In the genomic region with DNA sequence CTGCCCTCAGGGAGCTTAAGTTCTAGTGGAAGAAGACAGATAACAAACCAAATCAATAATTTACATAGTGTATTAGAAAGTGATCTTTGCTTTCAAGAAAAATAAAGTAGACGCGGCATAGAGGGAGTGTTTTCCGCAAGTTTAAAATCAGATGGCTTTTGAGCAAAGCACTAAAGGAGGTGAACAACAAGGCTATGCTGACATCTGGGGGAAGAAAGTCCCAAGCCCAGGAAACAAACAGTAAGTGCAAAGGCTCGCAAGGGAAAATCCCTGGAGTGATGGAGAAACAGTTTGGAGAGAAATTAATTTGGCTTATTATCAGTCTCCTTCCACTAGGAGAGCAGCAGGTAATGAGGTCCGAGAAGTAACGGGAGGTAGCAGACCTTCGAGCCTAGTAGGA, we compare ENCODE assay signal across 10 cellular contexts. TPM values are rescaled to one million over a fixed set of nuclear protein-coding genes. Genes with fewer than 3 reads are reported as not detected.
DNase-seq lines count a peak whose midpoint lies in the region; ATAC-seq and TF ChIP-seq lines count a peak whose summit lies in the region.
"Had no signal": no experiment of that assay in that cellular context is flagged by ENCODE, and none has a peak within 500 bp of the region (broad histone marks: within the 10 kb centered on the region; RNA-seq: fewer than 3 reads in every experiment).

No MANE protein-coding gene starts in this region.

- peaks cover 33% of the 10 kb centered on the region for H3K4me1 ChIP-seq in CD4-positive, alpha-beta memory T cell (ENCODE audit: insufficient read depth, low read length)
- H3K4me1 ChIP-seq in HCT116 (ENCODE audit: control insufficient read depth in 1 of 2, insufficient read depth in 2 of 2, low read length in 2 of 2), result peaks cover 12 to 24% of the 10 kb centered on the region in 2 experiments

- H3K9ac ChIP-seq in HCT116 (ENCODE audit: low read length), result no peak overlapping the region

- peaks cover 12% of the 10 kb centered on the region; the same call in 1 of the 2 replicates for H3K79me2 ChIP-seq in HCT116 (ENCODE audit: insufficient read depth, low read length)

- peaks cover 0 to 6% of the 10 kb centered on the region in 2 donors for H3K36me3 Mint-ChIP-seq in CD4-positive, alpha-beta memory T cell
- no peaks in the 10 kb centered on the region for H3K36me3 Mint-ChIP-seq in activated naive CD8-positive, alpha-beta T cell
- H3K36me3 Mint-ChIP-seq in mesothelial cell of epicardium, result no peaks in the 10 kb centered on the region

- H3K4me2 ChIP-seq in HCT116 (ENCODE audit: low read length), result peak overlapping the region; percentile 88

- H3K27me3 ChIP-seq in CD4-positive, alpha-beta memory T cell (ENCODE audit: insufficient read depth, low read length), result no peaks in the 10 kb centered on the region
- H3K27me3 ChIP-seq in HCT116 (ENCODE audit: insufficient read depth, low read length), result no peaks in the 10 kb centered on the region
- H3K27me3 ChIP-seq: testis had no signal

- peaks cover 23 to 39% (median 35%) of the 10 kb centered on the region in 4 donors for H3K4me1 Mint-ChIP-seq in CD4-positive, alpha-beta memory T cell
- peaks cover 27% of the 10 kb centered on the region for H3K4me1 Mint-ChIP-seq in activated naive CD8-positive, alpha-beta T cell (ENCODE audit: low read depth)
- peaks cover 30% of the 10 kb centered on the region for H3K4me1 Mint-ChIP-seq in mesothelial cell of epicardium

- no peaks in the 10 kb centered on the region for H3K9me3 Mint-ChIP-seq in CD4-positive, alpha-beta memory T cell
- no peaks in the 10 kb centered on the region for H3K9me3 Mint-ChIP-seq in activated naive CD8-positive, alpha-beta T cell (ENCODE audit: low read depth)
- no peaks in the 10 kb centered on the region for H3K9me3 Mint-ChIP-seq in mesothelial cell of epicardium

- H3K9me2 ChIP-seq in HCT116 (ENCODE audit: insufficient read depth), result no peaks in the 10 kb centered on the region

- no peaks in the 10 kb centered on the region for H4K20me1 ChIP-seq in HCT116 (ENCODE audit: insufficient read depth)

- peaks cover 4 to 8% of the 10 kb centered on the region in 2 donors for H3K27me3 Mint-ChIP-seq in CD4-positive, alpha-beta memory T cell
- H3K27me3 Mint-ChIP-seq in activated naive CD8-positive, alpha-beta T cell, result no peaks in the 10 kb centered on the region
- H3K27me3 Mint-ChIP-seq in mesothelial cell of epicardium (ENCODE audit: low read depth), result peaks cover 27% of the 10 kb centered on the region

- no peak for DNase-seq in CD4-positive, alpha-beta memory T cell
- DNase-seq in HCT116 (ENCODE audit: low read depth, low spot score) (no peak), mesothelial cell of epicardium (ENCODE audit: low spot score in 2 of 2, unreplicated experiment in 2 of 2) (no peak), NCI-H2196 (lab: John Stamatoyannopoulos, UW; ENCODE audit: unreplicated experiment) (no peak), NCI-H82 (lab: John Stamatoyannopoulos, UW) (no peak)
- DNase-seq: COR-L47, NCI-H345, testis had no signal

- CTCF ChIA-PET in CD4-positive, alpha-beta memory T cell (lab: Charles Lee; ENCODE audit: partially characterized antibody), result interaction anchor here (0.7 to 5.7 kb wide), 5 partner anchors 80 to 328 kb away, joined by 3 to 61 read pairs (median 13); a partner anchor contains a TSS
- CTCF ChIA-PET in HCT116 (lab: Charles Lee), result interaction anchor here (0.9 to 3.1 kb wide), 11 partner anchors 9 to 569 kb away, joined by 3 to 59 read pairs (median 18); no protein-coding TSS in a partner anchor

- no peaks in the 10 kb centered on the region for H3K36me3 ChIP-seq in CD4-positive, alpha-beta memory T cell (ENCODE audit: insufficient read depth, low read length)
- no peaks in the 10 kb centered on the region for H3K36me3 ChIP-seq in HCT116 (ENCODE audit: control insufficient read depth in 1 of 2, insufficient read depth in 2 of 2, low read length in 2 of 2)

- H2AFZ ChIP-seq in HCT116 (ENCODE audit: low read depth, low read length, poor library complexity, severe bottlenecking), result peak overlapping the region; percentile 100

- intact Hi-C loops in CD4-positive, alpha-beta memory T cell (cut with micrococcal nuclease), result loop anchor here (2.0 to 5.0 kb wide), 4 partner anchors 187 to 1564 kb away; a partner anchor contains a TSS
- intact Hi-C loops in HCT116 (cut with micrococcal nuclease), result loop anchor here (2.0 to 5.0 kb wide), 3 partner anchors 189 to 569 kb away; no protein-coding TSS in a partner anchor

- RAD21 ChIA-PET in HCT116 (lab: Charles Lee; ENCODE audit: low non-redundant PET in 1 of 2, low total read pairs in 2 of 2, uncharacterized antibody in 2 of 2, unreplicated experiment in 2 of 2), result interaction anchor here (1.3 to 2.5 kb wide), 5 partner anchors 148 to 328 kb away, joined by 5 to 29 read pairs (median 16); no protein-coding TSS in a partner anchor

- H3K4me3 ChIP-seq in CD4-positive, alpha-beta memory T cell (ENCODE audit: low read length in 2 of 2), result no peak overlapping the region
- H3K4me3 ChIP-seq in HCT116 (replicated peaks in 1 of 2; ENCODE audit: low read depth in 1 of 2, low read length in 2 of 2), result peak overlapping the region in 1 of 2 experiments; percentile 85; a peak in 3 of 4 replicates

- TF ChIP-seq CTCF in HCT116 (IDR thresholded peaks at IDR 0.05 in 2 of 3, conservative IDR thresholded peaks at IDR 0.05 in 1 of 3; ENCODE audit: borderline replicate concordance in 1 of 3, insufficient read depth in 1 of 3, low read depth in 2 of 3, low read length in 2 of 3) (no peak), mesothelial cell of epicardium (IDR thresholded peaks at IDR 0.05; ENCODE audit: unreplicated experiment) (no peak)

- POLR2A ChIA-PET in CD4-positive, alpha-beta memory T cell (lab: Charles Lee; ENCODE audit: partially characterized antibody), result interaction anchor here (2.3 to 3.2 kb wide), 2 partner anchors 62 to 153 kb away, joined by 10 to 21 read pairs; a partner anchor contains a TSS
- POLR2A ChIA-PET in HCT116 (lab: Charles Lee), result no interaction called here

- H3K27ac ChIP-seq in CD4-positive, alpha-beta memory T cell (ENCODE audit: low read depth, low read length), result no peak overlapping the region
- no peak overlapping the region for H3K27ac ChIP-seq in HCT116 (ENCODE audit: low read depth, low read length)
- H3K27ac ChIP-seq: testis had no signal

- H3K4me3 Mint-ChIP-seq in CD4-positive, alpha-beta memory T cell, result peak overlapping the region; percentile 43 to 96 (median 87)
- peak overlapping the region; percentile 94 for H3K4me3 Mint-ChIP-seq in activated naive CD8-positive, alpha-beta T cell
- peak overlapping the region; percentile 94 for H3K4me3 Mint-ChIP-seq in mesothelial cell of epicardium

- no TSS peak for BruUV-seq in HCT116 (replicated peaks; lab: Mats Ljungman, UMichigan)

- H3K27ac Mint-ChIP-seq in CD4-positive, alpha-beta memory T cell, result peak overlapping the region in 5 of 7 donors; percentile 18 to 92 (median 79)
- no peak overlapping the region for H3K27ac Mint-ChIP-seq in activated naive CD8-positive, alpha-beta T cell
- H3K27ac Mint-ChIP-seq in mesothelial cell of epicardium, result no peak overlapping the region

- no peaks in the 10 kb centered on the region for H3K9me3 ChIP-seq in CD4-positive, alpha-beta memory T cell (ENCODE audit: control insufficient read depth in 1 of 2, low read length in 2 of 2)
- no peaks in the 10 kb centered on the region for H3K9me3 ChIP-seq in HCT116 (ENCODE audit: control insufficient read depth in 1 of 2, insufficient read depth in 1 of 2, low read depth in 1 of 2, low read length in 2 of 2)
- H3K9me3 ChIP-seq: testis had no signal

- TF ChIP-seq RAD21 in HCT116 (IDR thresholded peaks at IDR 0.05; ENCODE audit: low read depth), result no peak

- TF ChIP-seq POLR2A in HCT116 (IDR thresholded peaks at IDR 0.05; ENCODE audit: borderline replicate concordance, extremely low read depth, insufficient read depth, insufficient read length), result no peak

- ATAC-seq in HCT116, result no peak
- no peak for ATAC-seq in HG03108 (IDR thresholded peaks at IDR 0.05; ENCODE audit: unreplicated experiment)

TF ChIP-seq in HCT116, 20 proteins besides CTCF, POLR2A, EP300 and RAD21 (continues in another document):
- TF ChIP-seq TCF7L2 (IDR thresholded peaks at IDR 0.05; ENCODE audit: borderline replicate concordance, extremely low read depth, insufficient read depth, insufficient read length), result no peak
- TF ChIP-seq CBX3 (IDR thresholded peaks at IDR 0.05; ENCODE audit: low read depth), result no peak
- TF ChIP-seq, protein P1, sequence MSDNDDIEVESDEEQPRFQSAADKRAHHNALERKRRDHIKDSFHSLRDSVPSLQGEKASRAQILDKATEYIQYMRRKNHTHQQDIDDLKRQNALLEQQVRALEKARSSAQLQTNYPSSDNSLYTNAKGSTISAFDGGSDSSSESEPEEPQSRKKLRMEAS (IDR thresholded peaks at IDR 0.05), result no peak
- TF ChIP-seq, protein P2, sequence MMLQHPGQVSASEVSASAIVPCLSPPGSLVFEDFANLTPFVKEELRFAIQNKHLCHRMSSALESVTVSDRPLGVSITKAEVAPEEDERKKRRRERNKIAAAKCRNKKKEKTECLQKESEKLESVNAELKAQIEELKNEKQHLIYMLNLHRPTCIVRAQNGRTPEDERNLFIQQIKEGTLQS (IDR thresholded peaks at IDR 0.05), result no peak
- TF ChIP-seq, protein P3, sequence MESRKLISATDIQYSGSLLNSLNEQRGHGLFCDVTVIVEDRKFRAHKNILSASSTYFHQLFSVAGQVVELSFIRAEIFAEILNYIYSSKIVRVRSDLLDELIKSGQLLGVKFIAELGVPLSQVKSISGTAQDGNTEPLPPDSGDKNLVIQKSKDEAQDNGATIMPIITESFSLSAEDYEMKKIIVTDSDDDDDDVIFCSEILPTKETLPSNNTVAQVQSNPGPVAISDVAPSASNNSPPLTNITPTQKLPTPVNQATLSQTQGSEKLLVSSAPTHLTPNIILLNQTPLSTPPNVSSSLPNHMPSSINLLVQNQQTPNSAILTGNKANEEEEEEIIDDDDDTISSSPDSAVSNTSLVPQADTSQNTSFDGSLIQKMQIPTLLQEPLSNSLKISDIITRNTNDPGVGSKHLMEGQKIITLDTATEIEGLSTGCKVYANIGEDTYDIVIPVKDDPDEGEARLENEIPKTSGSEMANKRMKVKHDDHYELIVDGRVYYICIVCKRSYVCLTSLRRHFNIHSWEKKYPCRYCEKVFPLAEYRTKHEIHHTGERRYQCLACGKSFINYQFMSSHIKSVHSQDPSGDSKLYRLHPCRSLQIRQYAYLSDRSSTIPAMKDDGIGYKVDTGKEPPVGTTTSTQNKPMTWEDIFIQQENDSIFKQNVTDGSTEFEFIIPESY (IDR thresholded peaks at IDR 0.05; ENCODE audit: extremely low read depth, insufficient replicate concordance, low read length), result no peak
- no peak for TF ChIP-seq FOSL1 (IDR thresholded peaks at IDR 0.05; ENCODE audit: low read depth)
- no peak for TF ChIP-seq ELF1 (IDR thresholded peaks at IDR 0.05; ENCODE audit: borderline replicate concordance, low read depth)

RNA-seq across cellular contexts. Expression of a gene that starts 1.9 kb away (rescaled TPM):
- total RNA-seq in CD4-positive, alpha-beta memory T cell, result 10 to 100 TPM; 11.9 to 14.4 TPM
- 1 to 10 TPM; 3.2 to 4.5 TPM for polyA plus RNA-seq in CD4-positive, alpha-beta memory T cell
- total RNA-seq in HCT116 (2021; ENCODE audit: unreplicated experiment) (23.1 TPM), mesothelial cell of epicardium (10.9 to 12.5 TPM (median 11.4 TPM) in 3 replicates)
- 13.8 and 14.6 TPM in 2 replicates for polyA plus RNA-seq in HCT116 (2012)

RNA-seq across cellular contexts. Expression of a gene that starts 46.9 kb away (rescaled TPM):
- total RNA-seq in CD4-positive, alpha-beta memory T cell, result 1 to 10 TPM; 2.3 TPM
- polyA plus RNA-seq in CD4-positive, alpha-beta memory T cell, result under 1 TPM in 1 of 2 donors, not detected in 1; 0.14 TPM
- 0.79 TPM for total RNA-seq in HCT116 (2021; ENCODE audit: unreplicated experiment)
- polyA plus RNA-seq in HCT116 (2012), result 0.07 and 0.12 TPM in 2 replicates
- total RNA-seq in mesothelial cell of epicardium, result 8.7 to 12.8 TPM (median 8.7 TPM) in 3 replicates

Comparison
In these comparisons a context has a peak if more than half of its experiments do, and no peak if none do; other contexts are left out.
1. H3K27ac Mint-ChIP-seq: peak in CD4-positive, alpha-beta memory T cell (5 of 7); none in activated naive CD8-positive, alpha-beta T cell (single experiment) and mesothelial cell of epicardium (single experiment).
2. Peak in every context shown above with its lines, with median percentiles within 50 percentile points of each other: H3K4me3 Mint-ChIP-seq.